Comparison of ENCODE assay signal across 36 cellular contexts in genomic region chr12:130666645-130667044, GRCh38. TPM values are rescaled to one million over a fixed set of nuclear protein-coding genes. Genes with fewer than 3 reads are reported as not detected.
"Had no signal": no experiment of that assay in that cellular context is flagged by ENCODE, and none has a peak within 500 bp of the region (broad histone marks: within the 10 kb centered on the region; RNA-seq: fewer than 3 reads in every experiment).

No MANE protein-coding gene starts in this region.

- H3K27me3 Mint-ChIP-seq: activated B cell treated with CpG ODN at 0.5 μM for 24 hours; activated CD4-positive, alpha-beta memory T cell treated with anti-CD3 and anti-CD28 coated beads for 36 hours; activated CD4-positive, alpha-beta T cell treated with anti-CD3 and anti-CD28 coated beads, Interleukin-2, amount 10 ng/mL, durations not matched to agents 24 days and 14 days had no signal

- H3K36me3 Mint-ChIP-seq: activated CD4-positive, alpha-beta memory T cell treated with anti-CD3 and anti-CD28 coated beads for 36 hours; activated naive CD8-positive, alpha-beta T cell treated with anti-CD3 and anti-CD28 coated beads for 36 hours had no signal

- H3K4me1 Mint-ChIP-seq: activated B cell treated with CpG ODN at 0.5 μM for 24 hours; activated CD4-positive, alpha-beta T cell treated with anti-CD3 and anti-CD28 coated beads, Interleukin-2, amount 10 ng/mL, durations not matched to agents 24 days and 14 days; activated naive CD8-positive, alpha-beta T cell treated with anti-CD3 and anti-CD28 coated beads for 36 hours; activated T-helper 17 cell treated with anti-CD3 and anti-CD28 coated beads, Interleukin-2, amount 50 U/mL, for 72 hours had no signal

- H3K4me1 ChIP-seq: adrenal gland, breast epithelium had no signal

- H3K27me3 ChIP-seq: adrenal gland, body of pancreas, brain microvascular endothelial cell, breast epithelium had no signal

- H3K9me3 ChIP-seq: adrenal gland, body of pancreas had no signal

- DNase-seq: activated B cell treated with CpG ODN at 0.5 μM for 24 hours; activated CD4-positive, alpha-beta memory T cell treated with anti-CD3 and anti-CD28 coated beads for 36 hours; activated CD4-positive, alpha-beta T cell treated with anti-CD3 and anti-CD28 coated beads for 4 hours; activated CD4-positive, alpha-beta T cell treated with anti-CD3 and anti-CD28 coated beads, Interleukin-2, amount 10 ng/mL, durations not matched to agents 24 days and 14 days; activated CD4-positive, alpha-beta T cell treated with anti-CD3 and anti-CD28 coated beads, Interleukin-2, amount 50 U/mL, for 1 hour; activated CD4-positive, alpha-beta T cell treated with anti-CD3 and anti-CD28 coated beads, Interleukin-2, amount 50 U/mL, for 4 hours; activated CD4-positive, CD25-positive, alpha-beta regulatory T cell treated with anti-CD3 and anti-CD28 coated beads, Interleukin-2, amount 50 U/mL, for 72 hours; activated CD8-positive, alpha-beta memory T cell treated with anti-CD3 and anti-CD28 coated beads, Interleukin-2, amount 50 U/mL, for 4 hours; activated CD8-positive, alpha-beta T cell treated with anti-CD3 and anti-CD28 coated beads for 36 hours; activated effector memory CD4-positive, alpha-beta T cell treated with anti-CD3 and anti-CD28 coated beads, Interleukin-2, amount 50 U/mL, for 16 hours; activated gamma-delta T cell treated with Interleukin-2 at 50 U/mL for 16 hours; activated naive CD4-positive, alpha-beta T cell; activated naive CD4-positive, alpha-beta T cell treated with anti-CD3 and anti-CD28 coated beads for 36 hours; activated naive CD4-positive, alpha-beta T cell treated with anti-CD3 and anti-CD28 coated beads, Interleukin-2, amount 50 U/mL, for 16 hours; activated naive CD8-positive, alpha-beta T cell treated with anti-CD3 and anti-CD28 coated beads for 36 hours; activated T-cell treated with anti-CD3 and anti-CD28 coated beads for 4 hours; activated T-cell treated with anti-CD3 and anti-CD28 coated beads, Interleukin-2, amount 50 U/mL, for 1 hour; activated T-cell treated with anti-CD3 and anti-CD28 coated beads, Interleukin-2, amount 50 U/mL, for 4 hours; activated T-cell treated with anti-CD3 and anti-CD28 coated beads, Interleukin-2, amount 50 U/mL, for 72 hours; adrenal gland; amniotic stem cell; aorta; body of pancreas; brain microvascular endothelial cell; central memory CD4-positive, alpha-beta T cell; T-helper 2 cell; T-helper 9 cell had no signal

- H3K36me3 ChIP-seq: adrenal gland, brain microvascular endothelial cell, breast epithelium had no signal

- H3K27ac ChIP-seq: adrenal gland, body of pancreas, brain microvascular endothelial cell, breast epithelium, VCaP had no signal

- H3K4me3 Mint-ChIP-seq: activated B cell treated with CpG ODN at 0.5 μM for 24 hours; activated CD4-positive, alpha-beta memory T cell treated with anti-CD3 and anti-CD28 coated beads for 36 hours; activated CD4-positive, alpha-beta T cell treated with anti-CD3 and anti-CD28 coated beads, Interleukin-2, amount 10 ng/mL, durations not matched to agents 24 days and 14 days; activated CD8-positive, alpha-beta T cell treated with anti-CD3 and anti-CD28 coated beads for 36 hours; activated naive CD4-positive, alpha-beta T cell treated with anti-CD3 and anti-CD28 coated beads for 36 hours; activated naive CD8-positive, alpha-beta T cell treated with anti-CD3 and anti-CD28 coated beads for 36 hours; activated T-cell treated with anti-CD3 and anti-CD28 coated beads, Interleukin-2, amount 50 U/mL, for 4 hours; activated T-cell treated with anti-CD3 and anti-CD28 coated beads, Interleukin-2, amount 50 U/mL, for 72 hours; activated T-helper 1 cell treated with anti-CD3 and anti-CD28 coated beads, Interleukin-12 subunit alpha, Interleukin-12 subunit beta, Interleukin-2, Interleukin-4 antibody, amounts not matched to agents 30 ng/mL and 10 ng/mL and 1 ng/mL, durations not matched to agents 14 hours and 24 hours and 36 hours; activated T-helper 17 cell treated with anti-CD3 and anti-CD28 coated beads, Interleukin-2, amount 50 U/mL, for 72 hours; T-helper 1 cell treated with Interleukin-12 subunit alpha and Interleukin-12 subunit beta and Interleukin-4 antibody, amounts not matched to agents 30 μg/mL and 1 μg/mL, for 36 hours; T-helper 2 cell treated with Interferon-gamma antibody and Interleukin-4, amounts not matched to agents 5 μg/mL and 100 μg/mL, for 36 hours had no signal

- H3K27ac Mint-ChIP-seq: activated B cell treated with CpG ODN at 0.5 μM for 24 hours; activated CD4-positive, alpha-beta memory T cell treated with anti-CD3 and anti-CD28 coated beads for 36 hours; activated CD4-positive, alpha-beta T cell treated with anti-CD3 and anti-CD28 coated beads, Interleukin-2, amount 10 ng/mL, durations not matched to agents 24 days and 14 days; activated CD8-positive, alpha-beta T cell treated with anti-CD3 and anti-CD28 coated beads for 36 hours; activated naive CD4-positive, alpha-beta T cell treated with anti-CD3 and anti-CD28 coated beads for 36 hours; activated naive CD4-positive, alpha-beta T cell treated with anti-CD3 and anti-CD28 coated beads, Interleukin-2, amount 50 U/mL, for 72 hours; activated naive CD8-positive, alpha-beta T cell treated with anti-CD3 and anti-CD28 coated beads for 36 hours; activated T-cell treated with anti-CD3 and anti-CD28 coated beads, Interleukin-2, amount 50 U/mL, for 72 hours; activated T-helper 1 cell treated with anti-CD3 and anti-CD28 coated beads, Interleukin-12 subunit alpha, Interleukin-12 subunit beta, Interleukin-2, Interleukin-4 antibody, amounts not matched to agents 30 ng/mL and 10 ng/mL and 1 ng/mL, durations not matched to agents 14 hours and 24 hours and 36 hours; activated T-helper 17 cell treated with anti-CD3 and anti-CD28 coated beads, Interleukin-2, amount 50 U/mL, for 72 hours; T-helper 1 cell treated with Interleukin-12 subunit alpha and Interleukin-12 subunit beta and Interleukin-4 antibody, amounts not matched to agents 30 μg/mL and 1 μg/mL, for 36 hours; T-helper 2 cell treated with Interferon-gamma antibody and Interleukin-4, amounts not matched to agents 5 μg/mL and 100 μg/mL, for 36 hours had no signal

- H3K4me3 ChIP-seq: adrenal gland, body of pancreas, breast epithelium had no signal

RNA-seq across cellular contexts. Expression of gene RIMBP2, which starts 49.5 kb away (rescaled TPM):
- total RNA-seq: activated B cell treated with CpG ODN at 0.5 μM for 24 hours; activated CD4-positive, alpha-beta T cell treated with anti-CD3 and anti-CD28 coated beads, Interleukin-2, amount 10 ng/mL, durations not matched to agents 24 days and 14 days; activated CD8-positive, alpha-beta memory T cell treated with anti-CD3 and anti-CD28 coated beads for 36 hours; activated CD8-positive, alpha-beta T cell treated with anti-CD3 and anti-CD28 coated beads for 36 hours; activated naive CD4-positive, alpha-beta T cell treated with anti-CD3 and anti-CD28 coated beads for 36 hours; activated naive CD4-positive, alpha-beta T cell treated with anti-CD3 and anti-CD28 coated beads, Interleukin-2, amount 50 U/mL, for 72 hours; activated naive CD8-positive, alpha-beta T cell treated with anti-CD3 and anti-CD28 coated beads for 36 hours; activated T-cell treated with anti-CD3 and anti-CD28 coated beads, Interleukin-2, amount 50 U/mL, for 4 hours; activated T-helper 1 cell treated with anti-CD3 and anti-CD28 coated beads, Interleukin-12 subunit alpha, Interleukin-12 subunit beta, Interleukin-2, Interleukin-4 antibody, amounts not matched to agents 30 ng/mL and 10 ng/mL and 1 ng/mL, durations not matched to agents 14 hours and 24 hours and 36 hours; cardiac septum had no signal
